In genomic region chr9:125422853-125423252, GRCh38 we compare ENCODE assay signal across 23 cellular contexts.
"Had no signal": no experiment of that assay in that cellular context is flagged by ENCODE, and none has a peak within 500 bp of the region (broad histone marks: within the 10 kb centered on the region; RNA-seq: fewer than 3 reads in every experiment).

No MANE protein-coding gene starts in this region.

- H3K9ac ChIP-seq: neural progenitor cell had no signal

- H3K4me2 ChIP-seq: hepatocyte, neural progenitor cell had no signal

- H3K27me3 Mint-ChIP-seq: natural killer cell treated with Interleukin-12 subunit alpha and Interleukin-12 subunit beta and Interleukin-15 and Interleukin-18, amount 100 ng/mL, for 72 hours had no signal

- H2AFZ ChIP-seq: hepatocyte, neural progenitor cell had no signal

- ATAC-seq: gastrocnemius medialis; natural killer cell treated with Interleukin-12 subunit alpha and Interleukin-12 subunit beta and Interleukin-15 and Interleukin-18, amount 100 ng/mL, for 72 hours; sciatic nerve; stimulated activated effector memory CD8-positive, alpha-beta T cell treated with anti-CD3 and anti-CD28 coated beads, Interleukin-12 subunit alpha, Interleukin-12 subunit beta, amount 100 ng/mL, for 72 hours had no signal

- DNase-seq: central memory CD4-positive, alpha-beta T cell; dermis blood vessel endothelial cell; effector memory CD4-positive, alpha-beta T cell; gastrocnemius medialis; head of caudate nucleus; naive B cell; nucleus accumbens; stimulated activated CD4-positive, alpha-beta T cell treated with anti-CD3 and anti-CD28 coated beads, Interleukin-2, amount 100 ng/mL, for 24 hours; stimulated activated CD4-positive, alpha-beta T cell treated with anti-CD3 and anti-CD28 coated beads, Interleukin-4, amount 100 ng/mL, for 24 hours; stimulated activated naive CD4-positive, alpha-beta T cell treated with Interleukin-2 at 50 U/mL for 16 hours; stomach; thyroid gland; trophoblast cell had no signal

- H3K27me3 ChIP-seq: gastrocnemius medialis, hepatocyte, neural progenitor cell, right atrium auricular region, stomach, thyroid gland had no signal

- H3K27ac ChIP-seq: coronary artery, gastrocnemius medialis, hepatocyte, neural progenitor cell, prostate gland, right atrium auricular region, stomach, thyroid gland had no signal

- H3K4me3 Mint-ChIP-seq: memory B cell; naive B cell; natural killer cell treated with Interleukin-12 subunit alpha and Interleukin-12 subunit beta and Interleukin-15 and Interleukin-18, amount 100 ng/mL, for 72 hours; neural progenitor cell; stimulated activated effector memory CD8-positive, alpha-beta T cell treated with anti-CD3 and anti-CD28 coated beads, Interleukin-12 subunit alpha, Interleukin-12 subunit beta, amount 100 ng/mL, for 72 hours had no signal

- H3K36me3 ChIP-seq: gastrocnemius medialis, neural progenitor cell, prostate gland, right atrium auricular region, stomach, thyroid gland had no signal

- H3K36me3 Mint-ChIP-seq: memory B cell; naive B cell; natural killer cell treated with Interleukin-12 subunit alpha and Interleukin-12 subunit beta and Interleukin-15 and Interleukin-18, amount 100 ng/mL, for 72 hours; neural progenitor cell; stimulated activated effector memory CD8-positive, alpha-beta T cell treated with anti-CD3 and anti-CD28 coated beads, Interleukin-12 subunit alpha, Interleukin-12 subunit beta, amount 100 ng/mL, for 72 hours had no signal

- H3K27ac Mint-ChIP-seq: memory B cell; natural killer cell treated with Interleukin-12 subunit alpha and Interleukin-12 subunit beta and Interleukin-15 and Interleukin-18, amount 100 ng/mL, for 72 hours; neural progenitor cell; stimulated activated effector memory CD8-positive, alpha-beta T cell treated with anti-CD3 and anti-CD28 coated beads, Interleukin-12 subunit alpha, Interleukin-12 subunit beta, amount 100 ng/mL, for 72 hours had no signal

- H3K9me3 ChIP-seq: gastrocnemius medialis, prostate gland, right atrium auricular region, stomach, thyroid gland had no signal

- H3K4me3 ChIP-seq: coronary artery, gastrocnemius medialis, hepatocyte, lung, neural progenitor cell, prostate gland, right atrium auricular region, stomach, thyroid gland had no signal

- H3K4me1 ChIP-seq: gastrocnemius medialis, neural progenitor cell, prostate gland, right atrium auricular region, stomach, thyroid gland had no signal

- H3K9me3 Mint-ChIP-seq: memory B cell; natural killer cell treated with Interleukin-12 subunit alpha and Interleukin-12 subunit beta and Interleukin-15 and Interleukin-18, amount 100 ng/mL, for 72 hours; neural progenitor cell; stimulated activated effector memory CD8-positive, alpha-beta T cell treated with anti-CD3 and anti-CD28 coated beads, Interleukin-12 subunit alpha, Interleukin-12 subunit beta, amount 100 ng/mL, for 72 hours had no signal

- H3K4me1 Mint-ChIP-seq: stimulated activated effector memory CD8-positive, alpha-beta T cell treated with anti-CD3 and anti-CD28 coated beads, Interleukin-12 subunit alpha, Interleukin-12 subunit beta, amount 100 ng/mL, for 72 hours had no signal
